Comparison of ENCODE assay signal across 8 cellular contexts in genomic region chr10:110859947-110860376, GRCh38. TPM values are rescaled to one million over a fixed set of nuclear protein-coding genes. Genes with fewer than 3 reads are reported as not detected.
DNase-seq lines count a peak whose midpoint lies in the region; ATAC-seq and TF ChIP-seq lines count a peak whose summit lies in the region.

No MANE protein-coding gene starts in this region.

- H3K4me3 Mint-ChIP-seq in stimulated activated effector memory CD8-positive, alpha-beta T cell treated with anti-CD3 and anti-CD28 coated beads, Interleukin-12 subunit alpha, Interleukin-12 subunit beta, amount 100 ng/mL, for 72 hours = peak overlapping the region; percentile 62

- TF ChIP-seq CTCF in foreskin fibroblast (IDR thresholded peaks at IDR 0.05; ENCODE audit: low read depth, low read length) = no peak

- peak overlapping the region; percentile 98 for H3K27ac Mint-ChIP-seq in stimulated activated effector memory CD8-positive, alpha-beta T cell treated with anti-CD3 and anti-CD28 coated beads, Interleukin-12 subunit alpha, Interleukin-12 subunit beta, amount 100 ng/mL, for 72 hours

- peak; percentile 87 for DNase-seq in SKM-1 (lab: John Stamatoyannopoulos, UW; ENCODE audit: unreplicated experiment)
- peak; percentile 85 to 93 for DNase-seq in foreskin fibroblast
- DNase-seq in stimulated activated effector memory CD8-positive, alpha-beta T cell treated with anti-CD3 and anti-CD28 coated beads, Interleukin-12 subunit alpha, Interleukin-12 subunit beta, amount 100 ng/mL, for 72 hours (ENCODE audit: low spot score in 2 of 2) = peak in 1 of 2 donors; percentile 37
- DNase-seq in kidney glomerular epithelial cell (lab: John Stamatoyannopoulos, UW) = no peak
- DNase-seq in islet precursor cell = no peak
- DNase-seq in central memory CD4-positive, alpha-beta T cell = no peak
- DNase-seq in left colon = no peak

- no peak overlapping the region for H3K4me3 ChIP-seq in foreskin fibroblast (ENCODE audit: low read depth in 1 of 2, low read length in 2 of 2)

- no peaks in the 10 kb centered on the region for H3K9me3 Mint-ChIP-seq in stimulated activated effector memory CD8-positive, alpha-beta T cell treated with anti-CD3 and anti-CD28 coated beads, Interleukin-12 subunit alpha, Interleukin-12 subunit beta, amount 100 ng/mL, for 72 hours

- peaks cover 69% of the 10 kb centered on the region for H3K4me1 Mint-ChIP-seq in stimulated activated effector memory CD8-positive, alpha-beta T cell treated with anti-CD3 and anti-CD28 coated beads, Interleukin-12 subunit alpha, Interleukin-12 subunit beta, amount 100 ng/mL, for 72 hours

- no peaks in the 10 kb centered on the region for H3K36me3 Mint-ChIP-seq in stimulated activated effector memory CD8-positive, alpha-beta T cell treated with anti-CD3 and anti-CD28 coated beads, Interleukin-12 subunit alpha, Interleukin-12 subunit beta, amount 100 ng/mL, for 72 hours

- intact Hi-C loops in left colon (cut with DNase I, micrococcal nuclease) = no loop called here

- ATAC-seq in GM18511 (IDR thresholded peaks at IDR 0.05; ENCODE audit: unreplicated experiment) = peak; percentile 5
- no peak for ATAC-seq in stimulated activated effector memory CD8-positive, alpha-beta T cell treated with anti-CD3 and anti-CD28 coated beads, Interleukin-12 subunit alpha, Interleukin-12 subunit beta, amount 100 ng/mL, for 72 hours
- no peak for ATAC-seq in left colon

RNA-seq across cellular contexts. Expression of gene PDCD4, which starts 11.8 kb away (rescaled TPM):
- 100 to 1,000 TPM; 487 to 575 TPM for total RNA-seq in left colon

RNA-seq across cellular contexts. Expression of gene BBIP1, which starts 59.0 kb away (rescaled TPM):
- total RNA-seq in left colon = 10 to 100 TPM; 12.3 to 15.7 TPM

RNA-seq across cellular contexts. Expression of gene SHOC2, which starts 59.4 kb away (rescaled TPM):
- total RNA-seq in left colon = 10 to 100 TPM; 66.8 to 79.2 TPM

Comparison
In these comparisons a context has a peak if more than half of its experiments do, and no peak if none do; other contexts are left out.
1. DNase-seq: peak in SKM-1 (single experiment) and foreskin fibroblast (2 of 2); none in kidney glomerular epithelial cell (single experiment), islet precursor cell (single experiment), central memory CD4-positive, alpha-beta T cell (single experiment) and left colon (0 of 2).